ENCODE assay signal across 8 cellular contexts in the genomic region with DNA sequence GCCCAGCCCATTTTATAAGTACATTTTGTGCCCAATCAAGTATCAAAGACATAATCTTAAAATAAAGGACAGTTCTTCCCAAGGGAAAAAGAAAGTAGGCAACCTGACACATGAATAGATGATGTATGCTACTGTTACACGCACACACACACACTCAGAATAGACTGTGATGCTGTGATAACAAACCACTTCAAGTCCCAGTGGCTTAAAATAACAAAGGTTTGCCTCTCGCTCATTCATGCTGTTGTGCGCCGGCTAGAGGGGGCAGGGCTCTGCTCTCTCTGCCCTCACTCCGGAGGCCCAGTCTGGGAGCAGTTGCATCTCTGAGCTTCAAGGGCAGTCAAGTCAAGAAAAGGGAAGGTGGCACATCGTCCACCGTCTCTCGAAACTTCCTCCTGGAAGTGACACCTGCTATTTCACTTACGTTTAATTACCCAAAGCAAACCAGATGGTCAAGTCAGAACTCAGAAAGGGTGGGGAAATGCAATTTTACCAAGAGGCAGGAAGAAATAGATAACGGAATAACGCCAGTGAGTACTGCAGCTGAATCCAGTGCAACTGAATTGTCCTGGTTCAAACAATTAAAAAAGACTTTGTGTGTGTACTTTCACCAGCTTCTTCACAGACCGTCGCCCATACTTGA. TPM values are rescaled to one million over a fixed set of nuclear protein-coding genes. Genes with fewer than 3 reads are reported as not detected.
DNase-seq lines count a peak whose midpoint lies in the region; ATAC-seq and TF ChIP-seq lines count a peak whose summit lies in the region.

No MANE protein-coding gene starts in this region.

- H3K4me3 ChIP-seq in neural progenitor cell: no peak overlapping the region

- H2AFZ ChIP-seq in neural progenitor cell (replicated peaks): no peak overlapping the region

- H4K20me1 ChIP-seq in neural progenitor cell (ENCODE audit: low read depth): no peaks in the 10 kb centered on the region

- DNase-seq in CD1c-positive myeloid dendritic cell (ENCODE audit: extremely low spot score) (peak; percentile 52), NCI-H82 (lab: John Stamatoyannopoulos, UW) (peak; percentile 46), ecto neural progenitor cell (ENCODE audit: low spot score) (peak; percentile 48), neural progenitor cell (ENCODE audit: low spot score) (peak; percentile 59), NCI-H526 (lab: John Stamatoyannopoulos, UW) (no peak), H4 (ENCODE audit: low spot score) (no peak)

- H3K79me2 ChIP-seq in neural progenitor cell (ENCODE audit: low read depth): no peaks in the 10 kb centered on the region

- no peaks in the 10 kb centered on the region for H3K36me3 Mint-ChIP-seq in neural progenitor cell

- H3K9ac ChIP-seq in neural progenitor cell: no peak overlapping the region

- ATAC-seq in GM19025 (IDR thresholded peaks at IDR 0.05; ENCODE audit: low read depth, unreplicated experiment) (peak; percentile 91), HG03095 (IDR thresholded peaks at IDR 0.05; ENCODE audit: unreplicated experiment) (peak; percentile 75)

- H3K27ac Mint-ChIP-seq in neural progenitor cell: peak overlapping the region; percentile 67

- H3K9me3 Mint-ChIP-seq in neural progenitor cell: no peaks in the 10 kb centered on the region

- peaks cover 10% of the 10 kb centered on the region for H3F3A ChIP-seq in neural progenitor cell (ENCODE audit: low read depth)

- H3K4me2 ChIP-seq in neural progenitor cell: peak overlapping the region; percentile 50

- no peaks in the 10 kb centered on the region for H3K36me3 ChIP-seq in neural progenitor cell

- H3K4me3 Mint-ChIP-seq in neural progenitor cell: no peak overlapping the region

- no peaks in the 10 kb centered on the region for H3K9me3 ChIP-seq in neural progenitor cell (ENCODE audit: low read depth)

- no peak overlapping the region for H3K27ac ChIP-seq in neural progenitor cell

- H3K4me1 Mint-ChIP-seq in neural progenitor cell: peaks cover 21% of the 10 kb centered on the region

- peaks cover 13% of the 10 kb centered on the region for H3K4me1 ChIP-seq in neural progenitor cell

- TF ChIP-seq CTCF in neural progenitor cell (IDR thresholded peaks at IDR 0.05): no peak

- no peaks in the 10 kb centered on the region for H3K27me3 Mint-ChIP-seq in neural progenitor cell (ENCODE audit: insufficient read depth, low read depth)

- no peaks in the 10 kb centered on the region for H3K27me3 ChIP-seq in neural progenitor cell

RNA-seq across cellular contexts. Expression of gene ANKRD33B, which starts 43.3 kb away (rescaled TPM):
- total RNA-seq in neural progenitor cell (ENCODE audit: low replicate concordance): 2.2 and 3.5 TPM in 2 replicates
- total RNA-seq in H4 (2014; rRNA removed; shearing (Covaris generic)): 1.1 and 1.3 TPM in 2 replicates

Comparison
In these comparisons a context has a peak if more than half of its experiments do, and no peak if none do; other contexts are left out.
1. DNase-seq: peak in CD1c-positive myeloid dendritic cell (single experiment), NCI-H82 (single experiment), ecto neural progenitor cell (single experiment) and neural progenitor cell (single experiment); none in NCI-H526 (0 of 2) and H4 (single experiment).